Comparison of ENCODE assay signal across 7 cellular contexts in the genomic region with DNA sequence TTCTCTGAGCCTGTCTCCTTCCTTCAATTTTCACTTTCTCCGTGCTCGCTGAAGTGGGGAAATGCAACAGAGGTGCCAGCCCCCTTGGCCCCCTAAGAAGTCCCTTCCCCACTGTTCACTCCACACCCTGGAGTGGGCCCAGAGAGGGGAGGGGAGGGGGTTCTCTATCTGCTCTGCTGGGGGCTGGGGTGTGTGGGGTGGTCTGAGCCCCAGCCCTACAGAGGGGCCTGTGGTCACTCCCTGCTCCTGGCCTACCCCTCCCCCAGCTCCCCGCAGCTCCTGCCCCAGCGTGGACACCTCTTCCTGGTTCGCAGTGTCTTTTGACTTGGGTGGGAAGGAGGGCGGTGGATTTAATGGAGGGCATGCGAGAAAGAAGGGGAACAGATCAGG.
DNase-seq lines count a peak whose midpoint lies in the region; ATAC-seq and TF ChIP-seq lines count a peak whose summit lies in the region.
"Had no signal": no experiment of that assay in that cellular context is flagged by ENCODE, and none has a peak within 500 bp of the region (broad histone marks: within the 10 kb centered on the region; RNA-seq: fewer than 3 reads in every experiment).

No MANE protein-coding gene starts in this region.

- peak; percentile 1 for DNase-seq in MM.1S
- DNase-seq in effector memory CD8-positive, alpha-beta T cell = no peak
- no peak for DNase-seq in retinal pigment epithelial cell (ENCODE audit: low read depth)
- no peak for DNase-seq in effector memory CD4-positive, alpha-beta T cell
- no peak for DNase-seq in stimulated activated CD4-positive, alpha-beta T cell treated with anti-CD3 and anti-CD28 coated beads, Interleukin-1b, Interleukin-23, amount 100 ng/mL, for 48 hours
- DNase-seq: stimulated activated naive CD4-positive, alpha-beta T cell treated with Interleukin-2 at 50 U/mL for 16 hours had no signal

- no peak for ATAC-seq in effector memory CD8-positive, alpha-beta T cell (replicated peaks)
- no peak for ATAC-seq in GM21526 (IDR thresholded peaks at IDR 0.05; ENCODE audit: low FRiP score, unreplicated experiment)

- no peaks in the 10 kb centered on the region for H3K9me2 ChIP-seq in MM.1S (replicated peaks; ENCODE audit: insufficient read depth, low read length)

- H3K4me3 ChIP-seq in MM.1S (ENCODE audit: low read length) = no peak overlapping the region
- peak overlapping the region; percentile 87 for H3K4me3 ChIP-seq in retinal pigment epithelial cell (ENCODE audit: low read length)
- H3K4me3 ChIP-seq in effector memory CD4-positive, alpha-beta T cell (ENCODE audit: insufficient read depth, low read depth, low read length, poor library complexity, severe bottlenecking) = no peak overlapping the region

- TF ChIP-seq CTCF in MM.1S (IDR thresholded peaks at IDR 0.05; ENCODE audit: low read length) (no peak), retinal pigment epithelial cell (conservative IDR thresholded peaks at IDR 0.05; ENCODE audit: low read depth, low read length) (no peak)

- H3K9me3 Mint-ChIP-seq in effector memory CD8-positive, alpha-beta T cell = no peaks in the 10 kb centered on the region

- peak overlapping the region in 1 of 2 donors; percentile 84 for H3K27ac Mint-ChIP-seq in effector memory CD8-positive, alpha-beta T cell

- H3K4me1 ChIP-seq in MM.1S (ENCODE audit: low read length) = peaks cover 13% of the 10 kb centered on the region
- peaks cover 28% of the 10 kb centered on the region for H3K4me1 ChIP-seq in effector memory CD4-positive, alpha-beta T cell (ENCODE audit: control insufficient read depth, insufficient read depth, low read length, poor library complexity, severe bottlenecking)

- H3K27me3 Mint-ChIP-seq in effector memory CD8-positive, alpha-beta T cell = no peaks in the 10 kb centered on the region

- H4K20me1 ChIP-seq in MM.1S (ENCODE audit: insufficient read depth, low read length) = no peaks in the 10 kb centered on the region

- peaks cover 25% of the 10 kb centered on the region for H3F3A ChIP-seq in MM.1S (ENCODE audit: insufficient read depth, low read length)

- H3K27me3 ChIP-seq in MM.1S (replicated peaks; ENCODE audit: insufficient read depth, low read length) = no peaks in the 10 kb centered on the region
- no peaks in the 10 kb centered on the region for H3K27me3 ChIP-seq in effector memory CD4-positive, alpha-beta T cell (replicated peaks; ENCODE audit: control insufficient read depth, insufficient read depth, low read length, poor library complexity, severe bottlenecking)

- no peak overlapping the region for H3K4me2 ChIP-seq in MM.1S (ENCODE audit: low read depth, low read length)

- H3K79me2 ChIP-seq in MM.1S (ENCODE audit: low read length) = no peaks in the 10 kb centered on the region

- no peak overlapping the region for H2AFZ ChIP-seq in MM.1S (ENCODE audit: low read length)

- no peaks in the 10 kb centered on the region for H3K36me3 ChIP-seq in MM.1S (replicated peaks; ENCODE audit: insufficient read depth, low read length)
- H3K36me3 ChIP-seq in effector memory CD4-positive, alpha-beta T cell (ENCODE audit: control insufficient read depth, insufficient read depth, low read length) = peaks cover 10% of the 10 kb centered on the region

- no peak overlapping the region for H3K9ac ChIP-seq in MM.1S (ENCODE audit: low read length)

- peaks cover 20 to 23% of the 10 kb centered on the region in 2 donors for H3K4me1 Mint-ChIP-seq in effector memory CD8-positive, alpha-beta T cell (ENCODE audit: low read depth in 2 of 2)

- peaks cover 12% of the 10 kb centered on the region for H3K36me3 Mint-ChIP-seq in effector memory CD8-positive, alpha-beta T cell (ENCODE audit: insufficient read depth)

- H3K9me3 ChIP-seq in MM.1S (replicated peaks; ENCODE audit: insufficient read depth, low read length) = no peaks in the 10 kb centered on the region
- H3K9me3 ChIP-seq in effector memory CD4-positive, alpha-beta T cell (ENCODE audit: control insufficient read depth, low read length) = no peaks in the 10 kb centered on the region

- H3K4me3 Mint-ChIP-seq in effector memory CD8-positive, alpha-beta T cell = peak overlapping the region; percentile 45 to 78

- H3K27ac ChIP-seq in MM.1S (ENCODE audit: low read length) = no peak overlapping the region
- H3K27ac ChIP-seq in effector memory CD4-positive, alpha-beta T cell (ENCODE audit: insufficient read depth, low read length, poor library complexity, severe bottlenecking) = no peak overlapping the region
